Comparison of ENCODE assay signal across 10 cellular contexts in the genomic region with DNA sequence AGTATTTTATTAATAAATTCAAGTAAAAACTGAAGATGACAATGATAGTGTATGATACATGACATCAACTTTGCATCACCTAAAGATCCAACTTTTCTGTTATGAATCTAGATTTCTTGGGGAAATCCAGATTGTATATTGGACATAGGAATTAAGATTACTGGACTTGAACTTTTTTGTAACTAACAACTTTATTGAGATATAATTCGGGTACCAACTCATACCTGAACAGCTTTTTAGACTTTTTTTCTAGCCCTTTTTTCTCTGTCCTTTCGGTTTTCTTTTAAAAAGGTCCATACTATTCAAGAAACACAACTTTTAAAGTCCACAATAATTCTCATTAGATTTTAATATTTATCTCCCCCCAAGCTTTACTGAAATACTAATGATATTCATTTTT. TPM values are rescaled to one million over a fixed set of nuclear protein-coding genes. Genes with fewer than 3 reads are reported as not detected.
DNase-seq lines count a peak whose midpoint lies in the region; ATAC-seq and TF ChIP-seq lines count a peak whose summit lies in the region.
"Had no signal": no experiment of that assay in that cellular context is flagged by ENCODE, and none has a peak within 500 bp of the region (broad histone marks: within the 10 kb centered on the region; RNA-seq: fewer than 3 reads in every experiment).

No MANE protein-coding gene starts in this region.

- intact Hi-C loops in activated naive CD4-positive, alpha-beta T cell treated with anti-CD3 and anti-CD28 coated beads for 36 hours (cut with micrococcal nuclease), result no loop called here

- H3K27ac ChIP-seq in hepatocyte, result peak overlapping the region; percentile 97

- peaks cover 32% of the 10 kb centered on the region for H3K79me2 ChIP-seq in hepatocyte

- H3K4me1 ChIP-seq in hepatocyte (ENCODE audit: insufficient read depth), result peaks cover 19% of the 10 kb centered on the region
- peaks cover 19% of the 10 kb centered on the region for H3K4me1 ChIP-seq in skeletal muscle satellite cell (ENCODE audit: control insufficient read depth, insufficient read depth, low read length)

- H3K4me2 ChIP-seq in hepatocyte, result peak overlapping the region; percentile 87
- H3K4me2 ChIP-seq in skeletal muscle satellite cell (ENCODE audit: low read length), result peak overlapping the region; percentile 79

- H3K4me3 Mint-ChIP-seq in activated naive CD4-positive, alpha-beta T cell treated with anti-CD3 and anti-CD28 coated beads for 36 hours, result peak overlapping the region; percentile 48
- peak overlapping the region; percentile 63 for H3K4me3 Mint-ChIP-seq in T-helper 17 cell

- no peaks in the 10 kb centered on the region for H3K27me3 ChIP-seq in hepatocyte
- H3K27me3 ChIP-seq in skeletal muscle satellite cell (ENCODE audit: control insufficient read depth, insufficient read depth, low read length), result no peaks in the 10 kb centered on the region
- H3K27me3 ChIP-seq: adrenal gland had no signal

- H3K9me3 Mint-ChIP-seq in activated naive CD4-positive, alpha-beta T cell treated with anti-CD3 and anti-CD28 coated beads for 36 hours, result no peaks in the 10 kb centered on the region

- H2AFZ ChIP-seq in hepatocyte, result peak overlapping the region; percentile 93

- ATAC-seq in T-helper 17 cell (no peak), HG02885 (IDR thresholded peaks at IDR 0.05; ENCODE audit: poor library complexity, unreplicated experiment) (no peak)

- H3K27me3 Mint-ChIP-seq in activated naive CD4-positive, alpha-beta T cell treated with anti-CD3 and anti-CD28 coated beads for 36 hours (ENCODE audit: low read depth), result peaks cover 36% of the 10 kb centered on the region
- H3K27me3 Mint-ChIP-seq in T-helper 17 cell, result peaks cover 43% of the 10 kb centered on the region

- H3K27ac Mint-ChIP-seq in activated naive CD4-positive, alpha-beta T cell treated with anti-CD3 and anti-CD28 coated beads for 36 hours, result no peak overlapping the region
- H3K27ac Mint-ChIP-seq in T-helper 17 cell, result no peak overlapping the region

- no peaks in the 10 kb centered on the region for H3K36me3 Mint-ChIP-seq in activated naive CD4-positive, alpha-beta T cell treated with anti-CD3 and anti-CD28 coated beads for 36 hours (ENCODE audit: low read depth)
- no peaks in the 10 kb centered on the region for H3K36me3 Mint-ChIP-seq in T-helper 17 cell (ENCODE audit: low read depth)

- WGBS in hepatocyte (ENCODE audit: low lambda C conversion rate, missing lambda C conversion rate), result 96% methylated on average over 2 of the region's 2 CpGs

- peaks cover 24% of the 10 kb centered on the region for H4K20me1 ChIP-seq in hepatocyte (ENCODE audit: insufficient read depth, poor library complexity, severe bottlenecking)

- H3K9me3 ChIP-seq in T-helper 17 cell (ENCODE audit: control insufficient read depth, low read length, poor library complexity, severe bottlenecking), result no peaks in the 10 kb centered on the region
- no peaks in the 10 kb centered on the region for H3K9me3 ChIP-seq in hepatocyte (ENCODE audit: low read depth)
- no peaks in the 10 kb centered on the region for H3K9me3 ChIP-seq in skeletal muscle satellite cell (replicated peaks; ENCODE audit: low read length)
- H3K9me3 ChIP-seq: adrenal gland had no signal

- peaks cover 4% of the 10 kb centered on the region for H3K4me1 Mint-ChIP-seq in activated naive CD4-positive, alpha-beta T cell treated with anti-CD3 and anti-CD28 coated beads for 36 hours (ENCODE audit: low read depth)
- H3K4me1 Mint-ChIP-seq in T-helper 17 cell, result no peaks in the 10 kb centered on the region

- H3K4me3 ChIP-seq in hepatocyte, result no peak overlapping the region
- H3K4me3 ChIP-seq in skeletal muscle satellite cell (ENCODE audit: low read length), result peak overlapping the region; percentile 96

- H3K36me3 ChIP-seq in hepatocyte (replicated peaks; ENCODE audit: insufficient read depth, low read depth), result no peaks in the 10 kb centered on the region
- H3K36me3 ChIP-seq in skeletal muscle satellite cell (ENCODE audit: insufficient read depth, low read length), result no peaks in the 10 kb centered on the region
- H3K36me3 ChIP-seq: adrenal gland had no signal

- CTCF ChIA-PET in activated naive CD4-positive, alpha-beta T cell treated with anti-CD3 and anti-CD28 coated beads for 36 hours (lab: Charles Lee), result interaction anchor here (1.2 to 1.4 kb wide), 2 partner anchors 92 to 166 kb away, joined by 3 to 4 read pairs; no protein-coding TSS in a partner anchor

- peak overlapping the region; percentile 96 for H3K9ac ChIP-seq in skeletal muscle satellite cell (ENCODE audit: low read depth, low read length)

- no peak for DNase-seq in activated naive CD4-positive, alpha-beta T cell treated with anti-CD3 and anti-CD28 coated beads for 36 hours
- DNase-seq in activated naive CD4-positive, alpha-beta T cell treated with anti-CD3 and anti-CD28 coated beads, Interleukin-2, amount 50 U/mL, for 16 hours, result no peak
- DNase-seq in T-helper 17 cell (no peak), hepatocyte (ENCODE audit: low spot score) (no peak), SHP77 treated with DMSO at 0.1 percent for 48 hours (lab: John Stamatoyannopoulos, UW) (no peak), DMS114 treated with DMSO at 0.1 percent for 48 hours (lab: John Stamatoyannopoulos, UW; ENCODE audit: unreplicated experiment) (no peak)
- DNase-seq: activated CD4-positive, CD25-positive, alpha-beta regulatory T cell had no signal

- TF ChIP-seq CTCF in hepatocyte (IDR thresholded peaks at IDR 0.05; ENCODE audit: poor library complexity), result no peak

- H3K9me2 ChIP-seq in hepatocyte (replicated peaks; ENCODE audit: insufficient read depth), result no peaks in the 10 kb centered on the region

RNA-seq across cellular contexts. Expression of gene SOCS6, which starts 1.1 kb away (rescaled TPM):
- total RNA-seq in activated naive CD4-positive, alpha-beta T cell treated with anti-CD3 and anti-CD28 coated beads for 36 hours, result under 1 TPM; 0.42 to 0.60 TPM
- total RNA-seq in T-helper 17 cell (1 to 10 TPM in 1 of 2 donors, under 1 TPM in 1; 0.87 to 2.9 TPM), hepatocyte (28.0 and 35.3 TPM in 2 replicates)
- polyA plus RNA-seq in hepatocyte, result 14.4 and 16.6 TPM in 2 replicates
- 26.6 and 33.2 TPM in 2 replicates for total RNA-seq in skeletal muscle satellite cell (2012; rRNA removed)
